Comparison of ENCODE assay signal across 10 cellular contexts in genomic region chr16:3963203-3963602, GRCh38.
DNase-seq lines count a peak whose midpoint lies in the region; ATAC-seq and TF ChIP-seq lines count a peak whose summit lies in the region.
"Had no signal": no experiment of that assay in that cellular context is flagged by ENCODE, and none has a peak within 500 bp of the region (broad histone marks: within the 10 kb centered on the region; RNA-seq: fewer than 3 reads in every experiment).

No MANE protein-coding gene starts in this region.

- H3K4me1 Mint-ChIP-seq in activated T-cell treated with anti-CD3 and anti-CD28 coated beads, Interleukin-2, amount 50 U/mL, for 4 hours (ENCODE audit: low read depth), result peaks cover 29% of the 10 kb centered on the region
- H3K4me1 Mint-ChIP-seq in effector memory CD8-positive, alpha-beta T cell (ENCODE audit: low read depth in 2 of 2), result peaks cover 12% of the 10 kb centered on the region in 2 donors
- peaks cover 15% of the 10 kb centered on the region for H3K4me1 Mint-ChIP-seq in stimulated activated memory B cell treated with anti-CD40 and anti-IgM and Interleukin-4, amounts not matched to agents 10 μg/mL and 1 μg/mL and 100 μg/mL, for 72 hours

- TF ChIP-seq CTCF in A673 (conservative IDR thresholded peaks at IDR 0.05; ENCODE audit: low read depth, low read length), result no peak

- peaks cover 17% of the 10 kb centered on the region for H3K36me3 Mint-ChIP-seq in activated T-cell treated with anti-CD3 and anti-CD28 coated beads, Interleukin-2, amount 50 U/mL, for 4 hours (ENCODE audit: insufficient read depth)
- H3K36me3 Mint-ChIP-seq in effector memory CD8-positive, alpha-beta T cell (ENCODE audit: insufficient read depth), result peaks cover 17% of the 10 kb centered on the region
- peaks cover 11% of the 10 kb centered on the region for H3K36me3 Mint-ChIP-seq in stimulated activated memory B cell treated with anti-CD40 and anti-IgM and Interleukin-4, amounts not matched to agents 10 μg/mL and 1 μg/mL and 100 μg/mL, for 72 hours

- H3K9me3 ChIP-seq in A673 (ENCODE audit: low read depth, low read length, poor library complexity, severe bottlenecking), result no peaks in the 10 kb centered on the region
- H3K9me3 ChIP-seq: uterus had no signal

- POLR2A ChIA-PET in A673 (lab: Charles Lee; ENCODE audit: low non-redundant PET), result no interaction called here

- H3K4me3 ChIP-seq in A673 (ENCODE audit: low read depth, low read length, poor library complexity, severe bottlenecking), result no peak overlapping the region
- H3K4me3 ChIP-seq: uterus had no signal

- CTCF ChIA-PET in A673 (lab: Charles Lee), result interaction anchor here (0.6 kb wide), 1 partner anchor 24 kb away, joined by 4 read pairs; no protein-coding TSS in a partner anchor

- H3K36me3 ChIP-seq in A673 (ENCODE audit: insufficient read depth, low read length, poor library complexity, severe bottlenecking), result no peaks in the 10 kb centered on the region
- H3K36me3 ChIP-seq: uterus had no signal

- peaks cover 2% of the 10 kb centered on the region for H3K27me3 Mint-ChIP-seq in activated T-cell treated with anti-CD3 and anti-CD28 coated beads, Interleukin-2, amount 50 U/mL, for 4 hours (ENCODE audit: low read depth)
- no peaks in the 10 kb centered on the region for H3K27me3 Mint-ChIP-seq in effector memory CD8-positive, alpha-beta T cell
- peaks cover 12% of the 10 kb centered on the region for H3K27me3 Mint-ChIP-seq in stimulated activated memory B cell treated with anti-CD40 and anti-IgM and Interleukin-4, amounts not matched to agents 10 μg/mL and 1 μg/mL and 100 μg/mL, for 72 hours

- peaks cover 19% of the 10 kb centered on the region for H3K4me1 ChIP-seq in A673 (ENCODE audit: insufficient read depth, low read length, poor library complexity, severe bottlenecking)
- H3K4me1 ChIP-seq: uterus had no signal

- H3K27me3 ChIP-seq in A673 (replicated peaks; ENCODE audit: insufficient read depth, low read depth, low read length, poor library complexity), result no peaks in the 10 kb centered on the region
- H3K27me3 ChIP-seq: uterus had no signal

- no peak for ATAC-seq in activated T-cell treated with anti-CD3 and anti-CD28 coated beads, Interleukin-2, amount 50 U/mL, for 4 hours
- ATAC-seq in effector memory CD8-positive, alpha-beta T cell (replicated peaks), result peak; percentile 70
- ATAC-seq in stimulated activated memory B cell treated with anti-CD40 and anti-IgM and Interleukin-4, amounts not matched to agents 10 μg/mL and 1 μg/mL and 100 μg/mL, for 72 hours, result no peak
- ATAC-seq in GM18511 (IDR thresholded peaks at IDR 0.05; ENCODE audit: unreplicated experiment) (no peak), HG02642 (IDR thresholded peaks at IDR 0.05; ENCODE audit: poor library complexity, unreplicated experiment) (no peak)

- DNase-seq in activated T-cell treated with anti-CD3 and anti-CD28 coated beads for 1 hour (ENCODE audit: low read depth), result peak; percentile 11
- DNase-seq in activated T-cell treated with anti-CD3 and anti-CD28 coated beads, Interleukin-2, amount 50 U/mL, for 4 hours, result no peak
- DNase-seq in T-helper 9 cell, result peak; percentile 45
- DNase-seq in effector memory CD8-positive, alpha-beta T cell, result peak; percentile 35 to 45 (median 43)
- no peak for DNase-seq in A673 (ENCODE audit: low spot score)
- DNase-seq: SIG-M5 had no signal

- intact Hi-C loops in A673 (cut with micrococcal nuclease; ENCODE audit: unreplicated experiment), result no loop called here

- H3K4me3 Mint-ChIP-seq in activated T-cell treated with anti-CD3 and anti-CD28 coated beads, Interleukin-2, amount 50 U/mL, for 4 hours, result no peak overlapping the region
- H3K4me3 Mint-ChIP-seq in effector memory CD8-positive, alpha-beta T cell, result peak overlapping the region; percentile 64 to 73
- H3K4me3 Mint-ChIP-seq in stimulated activated memory B cell treated with anti-CD40 and anti-IgM and Interleukin-4, amounts not matched to agents 10 μg/mL and 1 μg/mL and 100 μg/mL, for 72 hours, result no peak overlapping the region

- no peaks in the 10 kb centered on the region for H3K9me3 Mint-ChIP-seq in activated T-cell treated with anti-CD3 and anti-CD28 coated beads, Interleukin-2, amount 50 U/mL, for 4 hours
- no peaks in the 10 kb centered on the region for H3K9me3 Mint-ChIP-seq in effector memory CD8-positive, alpha-beta T cell
- H3K9me3 Mint-ChIP-seq in stimulated activated memory B cell treated with anti-CD40 and anti-IgM and Interleukin-4, amounts not matched to agents 10 μg/mL and 1 μg/mL and 100 μg/mL, for 72 hours, result no peaks in the 10 kb centered on the region

- no peak overlapping the region for H3K27ac ChIP-seq in A673 (ENCODE audit: low read depth, low read length, poor library complexity, severe bottlenecking)

- H3K27ac Mint-ChIP-seq in effector memory CD8-positive, alpha-beta T cell, result peak overlapping the region; percentile 94 to 97
- H3K27ac Mint-ChIP-seq in stimulated activated memory B cell treated with anti-CD40 and anti-IgM and Interleukin-4, amounts not matched to agents 10 μg/mL and 1 μg/mL and 100 μg/mL, for 72 hours, result peak overlapping the region; percentile 11

- no TSS peak for BruUV-seq in A673 (replicated peaks; lab: Mats Ljungman, UMichigan)

Comparison
In these comparisons a context has a peak if more than half of its experiments do, and no peak if none do; other contexts are left out.
1. DNase-seq: peak in activated T-cell treated with anti-CD3 and anti-CD28 coated beads for 1 hour (single experiment), T-helper 9 cell (single experiment) and effector memory CD8-positive, alpha-beta T cell (3 of 3); none in activated T-cell treated with anti-CD3 and anti-CD28 coated beads, Interleukin-2, amount 50 U/mL, for 4 hours (single experiment) and A673 (single experiment).
2. H3K4me3 Mint-ChIP-seq: peak in effector memory CD8-positive, alpha-beta T cell (2 of 2); none in activated T-cell treated with anti-CD3 and anti-CD28 coated beads, Interleukin-2, amount 50 U/mL, for 4 hours (single experiment) and stimulated activated memory B cell treated with anti-CD40 and anti-IgM and Interleukin-4, amounts not matched to agents 10 μg/mL and 1 μg/mL and 100 μg/mL, for 72 hours (single experiment).